ENCODE assay signal across 12 cellular contexts in the genomic region with DNA sequence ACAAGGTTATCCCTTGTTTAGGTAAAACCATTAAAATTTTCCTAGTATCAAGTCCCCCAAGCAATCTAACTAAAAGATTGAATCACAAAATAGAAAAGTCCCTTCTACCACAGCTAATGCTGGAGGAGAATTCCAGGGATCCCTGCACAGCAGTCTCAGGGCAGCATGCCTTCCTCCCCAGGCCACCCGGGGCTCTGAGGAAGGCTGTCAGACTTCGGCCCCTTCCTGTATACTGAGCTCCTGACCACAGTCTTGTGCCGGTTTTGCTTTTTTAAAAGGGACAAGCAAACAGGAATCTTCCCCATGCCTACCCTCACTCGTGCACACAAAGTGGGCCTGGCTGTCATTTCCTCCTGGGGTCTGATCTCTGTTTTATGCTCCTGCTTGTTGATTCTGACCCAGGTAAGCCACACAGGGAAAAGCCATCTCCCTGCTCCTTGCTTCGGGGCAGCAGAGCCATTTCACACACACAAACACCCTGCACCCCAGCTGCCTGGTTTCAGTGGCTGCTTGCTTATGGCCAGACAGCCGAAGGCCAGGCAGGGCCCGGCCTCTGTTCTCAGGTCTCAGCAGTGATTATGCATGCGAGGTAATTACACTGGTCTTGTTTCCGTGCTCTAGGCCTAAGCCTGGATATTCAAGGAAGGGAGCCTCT.
DNase-seq lines count a peak whose midpoint lies in the region; ATAC-seq and TF ChIP-seq lines count a peak whose summit lies in the region.
"Had no signal": no experiment of that assay in that cellular context is flagged by ENCODE, and none has a peak within 500 bp of the region (broad histone marks: within the 10 kb centered on the region; RNA-seq: fewer than 3 reads in every experiment).

No MANE protein-coding gene starts in this region.

- no peaks in the 10 kb centered on the region for H3K4me1 Mint-ChIP-seq in activated CD4-positive, alpha-beta T cell treated with anti-CD3 and anti-CD28 coated beads, Interleukin-2, amount 10 ng/mL, durations not matched to agents 7 days and 5 days
- H3K4me1 Mint-ChIP-seq: central memory CD8-positive, alpha-beta T cell had no signal

- no peak overlapping the region for H3K14ac ChIP-seq in neuronal stem cell (ENCODE audit: low read length)

- H2BK12ac ChIP-seq in neuronal stem cell (ENCODE audit: low read length), result no peak overlapping the region

- ATAC-seq in HG02610 (IDR thresholded peaks at IDR 0.05; ENCODE audit: unreplicated experiment) (no peak), omental fat pad (ENCODE audit: low FRiP score) (no peak)

- no peak overlapping the region for H3K23ac ChIP-seq in neuronal stem cell (ENCODE audit: low read depth, low read length, poor library complexity)

- POLR2A ChIA-PET in activated CD4-positive, alpha-beta T cell treated with anti-CD3 and anti-CD28 coated beads, Interleukin-2, amount 10 ng/mL, durations not matched to agents 7 days and 5 days (lab: Charles Lee), result no interaction called here

- H2AK5ac ChIP-seq in neuronal stem cell (ENCODE audit: low read depth, low read length), result no peak overlapping the region

- H3K18ac ChIP-seq in neuronal stem cell (ENCODE audit: low read length), result no peak overlapping the region

- no peak overlapping the region for H3K4ac ChIP-seq in neuronal stem cell (ENCODE audit: low read length)

- H3K4me3 Mint-ChIP-seq in activated CD4-positive, alpha-beta T cell treated with anti-CD3 and anti-CD28 coated beads, Interleukin-2, amount 10 ng/mL, durations not matched to agents 7 days and 5 days, result no peak overlapping the region
- H3K4me3 Mint-ChIP-seq: central memory CD8-positive, alpha-beta T cell had no signal

- H2BK5ac ChIP-seq in neuronal stem cell (ENCODE audit: low read length), result no peak overlapping the region

- H2AFZ ChIP-seq in ACC112 (ENCODE audit: low read length, unreplicated experiment) (peak overlapping the region; percentile 62), neuronal stem cell (ENCODE audit: low read length) (peak overlapping the region; percentile 89)

- H3K4me1 ChIP-seq in ACC112 (ENCODE audit: control insufficient read depth, insufficient read depth, low read length, unreplicated experiment) (peaks cover 52% of the 10 kb centered on the region), NT2/D1 (ENCODE audit: insufficient read depth, insufficient read length) (peaks cover 11% of the 10 kb centered on the region), esophagus muscularis mucosa (peaks cover 28 to 66% (median 60%) of the 10 kb centered on the region in 4 donors), neuronal stem cell (ENCODE audit: control insufficient read depth in 2 of 2, insufficient read depth in 1 of 2, low read depth in 1 of 2, low read length in 2 of 2) (peaks cover 10 to 19% of the 10 kb centered on the region in 2 donors)

- no peaks in the 10 kb centered on the region for H3K79me2 ChIP-seq in ACC112 (ENCODE audit: control insufficient read depth, insufficient read depth, low read length, unreplicated experiment)

- no peak overlapping the region for H3K4me2 ChIP-seq in neuronal stem cell (ENCODE audit: insufficient read depth, low read length, poor library complexity, severe bottlenecking)

- peaks cover 16% of the 10 kb centered on the region for H3K9me3 ChIP-seq in NT2/D1 (ENCODE audit: insufficient read depth, low read length)
- no peaks in the 10 kb centered on the region for H3K9me3 ChIP-seq in esophagus muscularis mucosa
- peaks cover 3 to 8% of the 10 kb centered on the region in 2 donors for H3K9me3 ChIP-seq in neuronal stem cell (replicated peaks in 1 of 2; ENCODE audit: control insufficient read depth in 2 of 2, insufficient read depth in 1 of 2, low read depth in 1 of 2, low read length in 2 of 2)

- H2BK120ac ChIP-seq in neuronal stem cell (ENCODE audit: low read depth, low read length), result no peak overlapping the region

- H3K36me3 Mint-ChIP-seq in activated CD4-positive, alpha-beta T cell treated with anti-CD3 and anti-CD28 coated beads, Interleukin-2, amount 10 ng/mL, durations not matched to agents 7 days and 5 days (ENCODE audit: low read depth), result no peaks in the 10 kb centered on the region

- H3K4me3 ChIP-seq in ACC112 (ENCODE audit: low read depth, low read length) (0 out of 2 replicates have a peak overlapping the region, but pooled peaks have one; percentile 12), NT2/D1 (ENCODE audit: insufficient read length, low read depth) (no peak overlapping the region), esophagus muscularis mucosa (no peak overlapping the region), neuronal stem cell (ENCODE audit: low read length in 2 of 2) (no peak overlapping the region)

- H3K27ac Mint-ChIP-seq in activated CD4-positive, alpha-beta T cell treated with anti-CD3 and anti-CD28 coated beads, Interleukin-2, amount 10 ng/mL, durations not matched to agents 7 days and 5 days, result no peak overlapping the region

- H3K27me3 ChIP-seq in ACC112 (ENCODE audit: insufficient read depth, low read length) (no peaks in the 10 kb centered on the region), NT2/D1 (ENCODE audit: insufficient read depth, insufficient read length) (no peaks in the 10 kb centered on the region), esophagus muscularis mucosa (no peaks in the 10 kb centered on the region), neuronal stem cell (ENCODE audit: control insufficient read depth in 3 of 3, insufficient read depth in 3 of 3, low read depth in 1 of 3, low read length in 3 of 3) (no peaks in the 10 kb centered on the region)

- intact Hi-C loops in esophagus muscularis mucosa (cut with DNase I), result no loop called here

- H2BK15ac ChIP-seq in neuronal stem cell (ENCODE audit: low read length), result no peak overlapping the region

- TF ChIP-seq POLR2A in esophagus muscularis mucosa (IDR thresholded peaks at IDR 0.05; ENCODE audit: low read depth), result no peak

- peak; percentile 56 for DNase-seq in NT2/D1 (ENCODE audit: low read depth, low spot score)
- peak; percentile 81 for DNase-seq in esophagus muscularis mucosa (ENCODE audit: extremely low spot score)
- DNase-seq in neuronal stem cell (ENCODE audit: low spot score), result no peak
- DNase-seq in activated naive CD4-positive, alpha-beta T cell treated with anti-CD3 and anti-CD28 coated beads, Interleukin-2, amount 50 U/mL, for 16 hours, result no peak
- no peak for DNase-seq in omental fat pad (ENCODE audit: low spot score)
- DNase-seq in activated CD4-positive, alpha-beta T cell treated with anti-CD3 and anti-CD28 coated beads, Interleukin-2, amount 10 ng/mL, durations not matched to agents 7 days and 5 days, result no peak
- DNase-seq: AML-193, GF-D8, NCI-H2081 treated with DMSO at 0.1 percent for 48 hours had no signal

- TF ChIP-seq CTCF in esophagus muscularis mucosa (IDR thresholded peaks at IDR 0.05) (no peak), omental fat pad (IDR thresholded peaks at IDR 0.05) (no peak)

- H3K27me3 Mint-ChIP-seq in activated CD4-positive, alpha-beta T cell treated with anti-CD3 and anti-CD28 coated beads, Interleukin-2, amount 10 ng/mL, durations not matched to agents 7 days and 5 days, result peaks cover 2% of the 10 kb centered on the region

- no peak overlapping the region for H4K8ac ChIP-seq in neuronal stem cell (ENCODE audit: low read depth, low read length)

- no peaks in the 10 kb centered on the region for H3K36me3 ChIP-seq in ACC112 (ENCODE audit: insufficient read depth, low read length)
- no peaks in the 10 kb centered on the region for H3K36me3 ChIP-seq in NT2/D1 (ENCODE audit: insufficient read depth, insufficient read length, low read length)
- no peaks in the 10 kb centered on the region for H3K36me3 ChIP-seq in esophagus muscularis mucosa
- H3K36me3 ChIP-seq in neuronal stem cell (replicated peaks in 1 of 2; ENCODE audit: control insufficient read depth in 2 of 2, insufficient read depth in 2 of 2, low read length in 2 of 2), result no peaks in the 10 kb centered on the region

- H4K91ac ChIP-seq in neuronal stem cell (ENCODE audit: low read depth, low read length, poor library complexity), result no peak overlapping the region

- TF ChIP-seq EP300 in esophagus muscularis mucosa (IDR thresholded peaks at IDR 0.05), result no peak

- CTCF ChIA-PET in activated CD4-positive, alpha-beta T cell treated with anti-CD3 and anti-CD28 coated beads, Interleukin-2, amount 10 ng/mL, durations not matched to agents 7 days and 5 days (lab: Charles Lee), result no interaction called here

- 53% methylated on average over 9 of the region's 9 CpGs for WGBS in esophagus muscularis mucosa
- WGBS in neuronal stem cell (ENCODE audit: extremely low coverage in 2 of 2, insufficient read length in 2 of 2, insufficient replicate concordance in 1 of 2), 2 donors, result no CpG with 5 or more reads among the region's 9 CpGs

- H3K9ac ChIP-seq in NT2/D1 (ENCODE audit: insufficient read length, low read depth) (peak overlapping the region; percentile 57), neuronal stem cell (ENCODE audit: low read depth, low read length, poor library complexity) (no peak overlapping the region)

- no peaks in the 10 kb centered on the region for H3K9me3 Mint-ChIP-seq in activated CD4-positive, alpha-beta T cell treated with anti-CD3 and anti-CD28 coated beads, Interleukin-2, amount 10 ng/mL, durations not matched to agents 7 days and 5 days
- H3K9me3 Mint-ChIP-seq: central memory CD8-positive, alpha-beta T cell had no signal

- H3K27ac ChIP-seq in ACC112 (ENCODE audit: low read depth, low read length), result peak overlapping the region; percentile 87
- H3K27ac ChIP-seq in esophagus muscularis mucosa (replicated peaks in 1 of 4), result peak overlapping the region; percentile 47 to 74 (median 64)
- no peak overlapping the region for H3K27ac ChIP-seq in neuronal stem cell (replicated peaks; ENCODE audit: low read length)

- no peaks in the 10 kb centered on the region for H3K79me1 ChIP-seq in neuronal stem cell (ENCODE audit: low read depth, low read length)

Comparison
In these comparisons a context has a peak if more than half of its experiments do, and no peak if none do; other contexts are left out.
1. DNase-seq: peak in NT2/D1 (single experiment) and esophagus muscularis mucosa (single experiment); none in neuronal stem cell (single experiment), activated naive CD4-positive, alpha-beta T cell treated with anti-CD3 and anti-CD28 coated beads, Interleukin-2, amount 50 U/mL, for 16 hours (single experiment), omental fat pad (single experiment) and activated CD4-positive, alpha-beta T cell treated with anti-CD3 and anti-CD28 coated beads, Interleukin-2, amount 10 ng/mL, durations not matched to agents 7 days and 5 days (single experiment).